8 cellular contexts compared by ENCODE assay signal in genomic region chr17:4485676-4486646, GRCh38. TPM values are rescaled to one million over a fixed set of nuclear protein-coding genes. Genes with fewer than 3 reads are reported as not detected.
A peak's percentile ranks its signal among the peaks of the same experiment; 100 is the strongest.
DNase-seq lines count a peak whose midpoint lies in the region; ATAC-seq and TF ChIP-seq lines count a peak whose summit lies in the region.

No MANE protein-coding gene starts in this region.

- no peaks in the 10 kb centered on the region for H3K27me3 Mint-ChIP-seq in CD4-positive, CD25-positive, alpha-beta regulatory T cell

- TF ChIP-seq CTCF in ascending aorta (IDR thresholded peaks at IDR 0.05) = no peak
- no peak for TF ChIP-seq CTCF in adrenal gland (IDR thresholded peaks at IDR 0.05)

- H3K4me1 ChIP-seq in CD4-positive, CD25-positive, alpha-beta regulatory T cell (ENCODE audit: control insufficient read depth, insufficient read depth, low read length, poor library complexity, severe bottlenecking) = peaks cover 35% of the 10 kb centered on the region
- H3K4me1 ChIP-seq in ascending aorta (no peaks in the 10 kb centered on the region), adrenal gland (replicated peaks in 1 of 2) (no peaks in the 10 kb centered on the region)

- no peaks in the 10 kb centered on the region for H3K27me3 ChIP-seq in CD4-positive, CD25-positive, alpha-beta regulatory T cell (ENCODE audit: control insufficient read depth, insufficient read depth, low read length)
- H3K27me3 ChIP-seq in ascending aorta (no peaks in the 10 kb centered on the region), adrenal gland (no peaks in the 10 kb centered on the region)

- H3K4me3 Mint-ChIP-seq in CD4-positive, CD25-positive, alpha-beta regulatory T cell = peak overlapping the region; percentile 90 to 97 (median 94)

- peak; percentile 93 to 94 for ATAC-seq in CD4-positive, CD25-positive, alpha-beta regulatory T cell (ENCODE audit: low read depth in 2 of 2)
- ATAC-seq in HG03108 (IDR thresholded peaks at IDR 0.05; ENCODE audit: unreplicated experiment) = no peak

- no peaks in the 10 kb centered on the region for H3K36me3 ChIP-seq in CD4-positive, CD25-positive, alpha-beta regulatory T cell (ENCODE audit: control insufficient read depth, insufficient read depth, low read length)
- no peaks in the 10 kb centered on the region for H3K36me3 ChIP-seq in ascending aorta
- no peaks in the 10 kb centered on the region for H3K36me3 ChIP-seq in adrenal gland (replicated peaks in 1 of 2)

- 74 to 88% (median 78%) methylated on average over 17 to 31 of the region's 31 CpGs for WGBS in adrenal gland, 4 donors

- H3K27ac Mint-ChIP-seq in CD4-positive, CD25-positive, alpha-beta regulatory T cell = peak overlapping the region; percentile 86 to 94 (median 89)

- H3K4me3 ChIP-seq in CD4-positive, CD25-positive, alpha-beta regulatory T cell (ENCODE audit: low read depth, low read length) = peak overlapping the region; percentile 75
- no peak overlapping the region for H3K4me3 ChIP-seq in ascending aorta
- no peak overlapping the region for H3K4me3 ChIP-seq in adrenal gland

- peaks cover 0 to 2% (median 0%) of the 10 kb centered on the region in 7 donors for H3K9me3 Mint-ChIP-seq in CD4-positive, CD25-positive, alpha-beta regulatory T cell

- no peaks in the 10 kb centered on the region for H3K9me3 ChIP-seq in CD4-positive, CD25-positive, alpha-beta regulatory T cell (ENCODE audit: control insufficient read depth in 2 of 2, low read length in 2 of 2)
- no peaks in the 10 kb centered on the region for H3K9me3 ChIP-seq in ascending aorta
- no peaks in the 10 kb centered on the region for H3K9me3 ChIP-seq in adrenal gland (replicated peaks in 1 of 3)

- peak overlapping the region; percentile 61 for H3K27ac ChIP-seq in CD4-positive, CD25-positive, alpha-beta regulatory T cell (ENCODE audit: insufficient read depth, low read length, poor library complexity, severe bottlenecking)
- no peak overlapping the region for H3K27ac ChIP-seq in ascending aorta
- no peak overlapping the region for H3K27ac ChIP-seq in adrenal gland

- peaks cover 4% of the 10 kb centered on the region for H3K36me3 Mint-ChIP-seq in CD4-positive, CD25-positive, alpha-beta regulatory T cell

- peak in 2 of 3 donors; percentile 41 to 80 for DNase-seq in CD4-positive, CD25-positive, alpha-beta regulatory T cell
- DNase-seq in activated CD4-positive, alpha-beta T cell treated with anti-CD3 and anti-CD28 coated beads, Interleukin-2, amount 50 U/mL, for 48 hours = peak; percentile 50 to 63
- DNase-seq in central memory CD4-positive, alpha-beta T cell = peak; percentile 36
- peak; percentile 25 to 51 for DNase-seq in stimulated activated CD4-positive, alpha-beta T cell treated with anti-CD3 and anti-CD28 coated beads, Interleukin-2, amount 100 ng/mL, for 48 hours
- DNase-seq in ascending aorta (ENCODE audit: low spot score in 2 of 2) (no peak), SW 1271 (lab: John Stamatoyannopoulos, UW) (no peak), adrenal gland (no peak)

- H3K4me1 Mint-ChIP-seq in CD4-positive, CD25-positive, alpha-beta regulatory T cell = peaks cover 9 to 63% (median 29%) of the 10 kb centered on the region in 4 donors

- intact Hi-C loops in ascending aorta (cut with DNase I) = no loop called here
- intact Hi-C loops in adrenal gland (cut with DNase I) = no loop called here

- TF ChIP-seq POLR2A in adrenal gland (IDR thresholded peaks at IDR 0.05) = no peak

RNA-seq across cellular contexts. Expression of gene SPNS2, which starts 12.7 kb away (rescaled TPM):
- total RNA-seq in CD4-positive, CD25-positive, alpha-beta regulatory T cell = 0.94 TPM
- not detected for polyA plus RNA-seq in CD4-positive, CD25-positive, alpha-beta regulatory T cell
- total RNA-seq in ascending aorta (107 TPM), adrenal gland (10 to 100 TPM in 1 of 8 donors, 1 to 10 TPM in 7; 4.9 to 15.1 (median 7.7) TPM)
- polyA plus RNA-seq in adrenal gland = 10 to 100 TPM in 2 of 3 donors, under 1 TPM in 1; 0.90 to 25.1 (median 10.4) TPM

RNA-seq across cellular contexts. Expression of gene SPNS3, which starts 52.2 kb away (rescaled TPM):
- total RNA-seq in CD4-positive, CD25-positive, alpha-beta regulatory T cell = 2.5 TPM
- polyA plus RNA-seq in CD4-positive, CD25-positive, alpha-beta regulatory T cell = 1 to 10 TPM; 4.5 to 8.8 (median 7.7) TPM
- not detected for total RNA-seq in ascending aorta
- 10 to 100 TPM in 2 of 8 donors, 1 to 10 TPM in 6; 1.1 to 10.5 (median 5.5) TPM for total RNA-seq in adrenal gland
- polyA plus RNA-seq in adrenal gland = 1 to 10 TPM in 2 of 3 donors, under 1 TPM in 1; 0.53 to 3.8 (median 2.6) TPM

Comparison
In these comparisons a context has a peak if more than half of its experiments do, and no peak if none do; other contexts are left out.
1. DNase-seq: peak in CD4-positive, CD25-positive, alpha-beta regulatory T cell (2 of 3), activated CD4-positive, alpha-beta T cell treated with anti-CD3 and anti-CD28 coated beads, Interleukin-2, amount 50 U/mL, for 48 hours (2 of 2), central memory CD4-positive, alpha-beta T cell (single experiment) and stimulated activated CD4-positive, alpha-beta T cell treated with anti-CD3 and anti-CD28 coated beads, Interleukin-2, amount 100 ng/mL, for 48 hours (2 of 2); none in ascending aorta (0 of 2), SW 1271 (0 of 2) and adrenal gland (0 of 7).